ENCODE assay signal across 8 cellular contexts in genomic region chr2:232611559-232612218, GRCh38. TPM values are rescaled to one million over a fixed set of nuclear protein-coding genes. Genes with fewer than 3 reads are reported as not detected.
DNase-seq lines count a peak whose midpoint lies in the region; ATAC-seq, FAIRE-seq and TF ChIP-seq lines count a peak whose summit lies in the region.

No MANE protein-coding gene starts in this region.

- no peak for FAIRE-seq in kidney (lab: Jason Lieb, UNC)

- intact Hi-C loops in body of pancreas (cut with DNase I) (no loop called here), kidney (cut with DNase I) (no loop called here)

- no peak for TF ChIP-seq POLR2A in body of pancreas (IDR thresholded peaks at IDR 0.05)

- TF ChIP-seq CTCF in VCaP (conservative IDR thresholded peaks at IDR 0.05) (peak; percentile 69), body of pancreas (IDR thresholded peaks at IDR 0.05) (peak; percentile 50 to 87 (median 66)), kidney (IDR thresholded peaks at IDR 0.05; ENCODE audit: borderline replicate concordance, extremely low read depth, insufficient read depth) (peak; percentile 80)

- H3K9me3 ChIP-seq in body of pancreas: no peaks in the 10 kb centered on the region
- H3K9me3 ChIP-seq in kidney (ENCODE audit: control insufficient read depth in 1 of 2, low read length in 2 of 2): no peaks in the 10 kb centered on the region

- WGBS in body of pancreas, 2 donors: 28 to 40% methylated on average over 5 to 9 of the region's 9 CpGs

- peak; percentile 76 for DNase-seq in Caki2 (ENCODE audit: low read depth)
- peak in 56 of 76 experiments; percentile 2 to 65 (median 32) for DNase-seq in HUDEP-2 (lab: John Stamatoyannopoulos, UW; ENCODE audit: unreplicated experiment in 76 of 76)
- peak; percentile 36 to 73 (median 59) for DNase-seq in body of pancreas
- peak; percentile 79 for DNase-seq in kidney
- peak; percentile 38 for DNase-seq in stimulated activated CD4-positive, alpha-beta T cell treated with anti-CD3 and anti-CD28 coated beads, Interleukin-2, amount 100 ng/mL, for 4 hours (ENCODE audit: low read depth)

- no peak overlapping the region for H3K9ac ChIP-seq in kidney (ENCODE audit: low read length in 2 of 2)

- in situ Hi-C loops in Caki2 (cut with HindIII; ENCODE audit: low pct_unique_long_range_greater_than_20kb, low sequenced_read_pairs): no loop called here

- H3K27ac ChIP-seq in VCaP (no peak overlapping the region), body of pancreas (no peak overlapping the region), kidney (ENCODE audit: low read depth in 2 of 2, low read length in 2 of 2) (no peak overlapping the region)

- peak; percentile 64 for ATAC-seq in body of pancreas
- no peak for ATAC-seq in HG03159 (IDR thresholded peaks at IDR 0.05; ENCODE audit: unreplicated experiment)
- no peak for ATAC-seq in GM18858 (IDR thresholded peaks at IDR 0.05; ENCODE audit: unreplicated experiment)

- H3K4me1 ChIP-seq in body of pancreas (peaks cover 3% of the 10 kb centered on the region), kidney (ENCODE audit: control insufficient read depth in 1 of 2, insufficient read depth in 1 of 2, low read depth in 1 of 2, low read length in 2 of 2) (no peaks in the 10 kb centered on the region)

- H3K4me3 ChIP-seq in body of pancreas (no peak overlapping the region), kidney (ENCODE audit: low read length in 2 of 2) (no peak overlapping the region)

- no peaks in the 10 kb centered on the region for H3K36me3 ChIP-seq in body of pancreas (replicated peaks in 1 of 2; ENCODE audit: insufficient read depth in 1 of 2, low read depth in 2 of 2)
- H3K36me3 ChIP-seq in kidney (ENCODE audit: control insufficient read depth in 1 of 2, insufficient read depth in 2 of 2, low read length in 2 of 2): no peaks in the 10 kb centered on the region

- H3K27me3 ChIP-seq in body of pancreas: no peaks in the 10 kb centered on the region

RNA-seq across cellular contexts. Expression of gene EFHD1, which starts 21.7 kb away (rescaled TPM):
- total RNA-seq in Caki2 (2014; rRNA removed; shearing (Covaris generic); ENCODE audit: low replicate concordance): 0.57 TPM in 1 of 2 replicates, not detected in the other
- total RNA-seq in body of pancreas (1 to 10 TPM; 4.0 to 4.4 TPM), kidney (129 TPM)
- 280 TPM for polyA plus RNA-seq in kidney (ENCODE audit: insufficient read depth, low read depth, low replicate concordance)

Comparison
In these comparisons a context has a peak if more than half of its experiments do, and no peak if none do; other contexts are left out.
1. RNA of gene EFHD1, which starts 21.7 kb away (total RNA-seq): 129 TPM in kidney (single experiment); 4.0 to 4.4 TPM in body of pancreas and 0.57 TPM in Caki2; every median in the first group is over 10 times any median in the second.
2. Peak in every context shown above with its lines, with median percentiles within 50 percentile points of each other: DNase-seq and CTCF ChIP-seq.